Comparison of ENCODE assay signal across 9 cellular contexts in genomic region chr19:6744381-6745288, GRCh38. TPM values are rescaled to one million over a fixed set of nuclear protein-coding genes. Genes with fewer than 3 reads are reported as not detected.
DNase-seq lines count a peak whose midpoint lies in the region; ATAC-seq and TF ChIP-seq lines count a peak whose summit lies in the region.
"Had no signal": no experiment of that assay in that cellular context is flagged by ENCODE, and none has a peak within 500 bp of the region (broad histone marks: within the 10 kb centered on the region; RNA-seq: fewer than 3 reads in every experiment).

No MANE protein-coding gene starts in this region.

- DNase-seq in ELF-1 (ENCODE audit: low read depth, low spot score) = peak; percentile 75
- peak; percentile 86 for DNase-seq in T1000 (lab: John Stamatoyannopoulos, UW)
- peak; percentile 84 to 95 for DNase-seq in cardiac muscle cell (ENCODE audit: low read depth in 1 of 2, low spot score in 1 of 2)
- DNase-seq in activated CD8-positive, alpha-beta memory T cell treated with anti-CD3 and anti-CD28 coated beads, Interleukin-2, amount 10 ng/mL, durations not matched to agents 7 days and 5 days = no peak
- no peak for DNase-seq in stimulated activated naive CD4-positive, alpha-beta T cell (lab: John Stamatoyannopoulos, UW)
- DNase-seq in NK-92 treated with Interleukin-12 subunit alpha and Interleukin-12 subunit beta, amount 100 ng/mL, for 24 hours (lab: John Stamatoyannopoulos, UW) = no peak
- DNase-seq in NCI-H2081 (lab: John Stamatoyannopoulos, UW) = no peak

- H3K27ac Mint-ChIP-seq in activated CD8-positive, alpha-beta memory T cell treated with anti-CD3 and anti-CD28 coated beads, Interleukin-2, amount 10 ng/mL, durations not matched to agents 7 days and 5 days = no peak overlapping the region

- peaks cover 17% of the 10 kb centered on the region for H3K36me3 Mint-ChIP-seq in activated CD8-positive, alpha-beta memory T cell treated with anti-CD3 and anti-CD28 coated beads, Interleukin-2, amount 10 ng/mL, durations not matched to agents 7 days and 5 days

- peak overlapping the region; percentile 89 for H3K27ac ChIP-seq in cardiac muscle cell
- H3K27ac ChIP-seq in rectal smooth muscle tissue (ENCODE audit: low read depth, low read length) = peak overlapping the region; percentile 84
- H3K27ac ChIP-seq: HL-60 had no signal

- no peaks in the 10 kb centered on the region for H3K27me3 ChIP-seq in cardiac muscle cell
- H3K27me3 ChIP-seq in rectal smooth muscle tissue (ENCODE audit: control insufficient read depth, insufficient read depth, low read length) = no peaks in the 10 kb centered on the region

- no peak for TF ChIP-seq CTCF in cardiac muscle cell (IDR thresholded peaks at IDR 0.05; ENCODE audit: low read depth, low read length)

- no peaks in the 10 kb centered on the region for H3K9me3 ChIP-seq in cardiac muscle cell (ENCODE audit: low read depth)

- H3K36me3 ChIP-seq in cardiac muscle cell (peaks cover 30% of the 10 kb centered on the region), rectal smooth muscle tissue (ENCODE audit: control insufficient read depth, insufficient read depth, low read length) (peaks cover 6% of the 10 kb centered on the region)

- H3K27me3 Mint-ChIP-seq in activated CD8-positive, alpha-beta memory T cell treated with anti-CD3 and anti-CD28 coated beads, Interleukin-2, amount 10 ng/mL, durations not matched to agents 7 days and 5 days = no peaks in the 10 kb centered on the region

- ATAC-seq in activated CD8-positive, alpha-beta memory T cell treated with anti-CD3 and anti-CD28 coated beads, Interleukin-2, amount 10 ng/mL, durations not matched to agents 7 days and 5 days = no peak

- H3K4me1 ChIP-seq in cardiac muscle cell (ENCODE audit: low read depth) (peaks cover 20% of the 10 kb centered on the region), rectal smooth muscle tissue (ENCODE audit: control insufficient read depth, insufficient read depth, low read length) (peaks cover 19% of the 10 kb centered on the region)

- no peaks in the 10 kb centered on the region for H3K9me3 Mint-ChIP-seq in activated CD8-positive, alpha-beta memory T cell treated with anti-CD3 and anti-CD28 coated beads, Interleukin-2, amount 10 ng/mL, durations not matched to agents 7 days and 5 days (ENCODE audit: low read depth)

- no peak overlapping the region for H3K9ac ChIP-seq in rectal smooth muscle tissue (ENCODE audit: low read length)

- CTCF ChIA-PET in activated CD8-positive, alpha-beta memory T cell treated with anti-CD3 and anti-CD28 coated beads, Interleukin-2, amount 10 ng/mL, durations not matched to agents 7 days and 5 days (lab: Charles Lee) = interaction anchor here (3.3 kb wide), 1 partner anchor 119 kb away, joined by 11 read pairs; no protein-coding TSS in a partner anchor

- peaks cover 4% of the 10 kb centered on the region for H3K4me1 Mint-ChIP-seq in activated CD8-positive, alpha-beta memory T cell treated with anti-CD3 and anti-CD28 coated beads, Interleukin-2, amount 10 ng/mL, durations not matched to agents 7 days and 5 days

- no peak overlapping the region for H3K4me3 Mint-ChIP-seq in activated CD8-positive, alpha-beta memory T cell treated with anti-CD3 and anti-CD28 coated beads, Interleukin-2, amount 10 ng/mL, durations not matched to agents 7 days and 5 days

- H3K4me3 ChIP-seq in cardiac muscle cell = no peak overlapping the region
- H3K4me3 ChIP-seq in rectal smooth muscle tissue (ENCODE audit: low read length) = peak overlapping the region; percentile 24

RNA-seq across cellular contexts. Expression of gene TRIP10, which starts 5.2 kb away (rescaled TPM):
- total RNA-seq in cardiac muscle cell = 60.4 and 67.8 TPM in 2 replicates
- 54.1 and 72.1 TPM in 2 replicates for polyA plus RNA-seq in cardiac muscle cell
- 10 to 100 TPM; 13.7 to 22.2 TPM for total RNA-seq in activated CD8-positive, alpha-beta memory T cell treated with anti-CD3 and anti-CD28 coated beads, Interleukin-2, amount 10 ng/mL, durations not matched to agents 7 days and 5 days

RNA-seq across cellular contexts. Expression of gene GPR108, which starts 7.3 kb away (rescaled TPM):
- 91.3 and 132 TPM in 2 replicates for total RNA-seq in cardiac muscle cell
- polyA plus RNA-seq in cardiac muscle cell = 113 and 123 TPM in 2 replicates
- 100 to 1,000 TPM in 1 of 2 experiments, 10 to 100 TPM in 1; 77.2 to 100 TPM for total RNA-seq in activated CD8-positive, alpha-beta memory T cell treated with anti-CD3 and anti-CD28 coated beads, Interleukin-2, amount 10 ng/mL, durations not matched to agents 7 days and 5 days

RNA-seq across cellular contexts. Expression of gene SH2D3A, which starts 22.6 kb away (rescaled TPM):
- 0.39 and 1.6 TPM in 2 replicates for total RNA-seq in cardiac muscle cell
- polyA plus RNA-seq in cardiac muscle cell = 1.7 and 2.0 TPM in 2 replicates
- total RNA-seq in activated CD8-positive, alpha-beta memory T cell treated with anti-CD3 and anti-CD28 coated beads, Interleukin-2, amount 10 ng/mL, durations not matched to agents 7 days and 5 days = 10 to 100 TPM; 13.8 to 22.3 TPM

RNA-seq across cellular contexts. Expression of gene C3, which starts 24.2 kb away (rescaled TPM):
- 0.11 and 0.39 TPM in 2 replicates for total RNA-seq in cardiac muscle cell
- polyA plus RNA-seq in cardiac muscle cell = 1.6 TPM in 1 of 2 replicates, not detected in the other
- total RNA-seq in activated CD8-positive, alpha-beta memory T cell treated with anti-CD3 and anti-CD28 coated beads, Interleukin-2, amount 10 ng/mL, durations not matched to agents 7 days and 5 days = 1 to 10 TPM in 1 of 2 experiments, under 1 TPM in 1; 0.67 to 1.0 TPM

RNA-seq across cellular contexts. Expression of gene VAV1, which starts 27.9 kb away (rescaled TPM):
- not detected in 2 replicates for total RNA-seq in cardiac muscle cell
- not detected in 2 replicates for polyA plus RNA-seq in cardiac muscle cell
- 100 to 1,000 TPM in 1 of 2 experiments, 10 to 100 TPM in 1; 98.5 to 114 TPM for total RNA-seq in activated CD8-positive, alpha-beta memory T cell treated with anti-CD3 and anti-CD28 coated beads, Interleukin-2, amount 10 ng/mL, durations not matched to agents 7 days and 5 days

Comparison
In these comparisons a context has a peak if more than half of its experiments do, and no peak if none do; other contexts are left out.
1. DNase-seq: peak in ELF-1 (single experiment), T1000 (single experiment) and cardiac muscle cell (2 of 2); none in activated CD8-positive, alpha-beta memory T cell treated with anti-CD3 and anti-CD28 coated beads, Interleukin-2, amount 10 ng/mL, durations not matched to agents 7 days and 5 days (single experiment), stimulated activated naive CD4-positive, alpha-beta T cell (0 of 6), NK-92 treated with Interleukin-12 subunit alpha and Interleukin-12 subunit beta, amount 100 ng/mL, for 24 hours (single experiment) and NCI-H2081 (0 of 2).